ENCODE assay signal across 8 cellular contexts in the genomic region with DNA sequence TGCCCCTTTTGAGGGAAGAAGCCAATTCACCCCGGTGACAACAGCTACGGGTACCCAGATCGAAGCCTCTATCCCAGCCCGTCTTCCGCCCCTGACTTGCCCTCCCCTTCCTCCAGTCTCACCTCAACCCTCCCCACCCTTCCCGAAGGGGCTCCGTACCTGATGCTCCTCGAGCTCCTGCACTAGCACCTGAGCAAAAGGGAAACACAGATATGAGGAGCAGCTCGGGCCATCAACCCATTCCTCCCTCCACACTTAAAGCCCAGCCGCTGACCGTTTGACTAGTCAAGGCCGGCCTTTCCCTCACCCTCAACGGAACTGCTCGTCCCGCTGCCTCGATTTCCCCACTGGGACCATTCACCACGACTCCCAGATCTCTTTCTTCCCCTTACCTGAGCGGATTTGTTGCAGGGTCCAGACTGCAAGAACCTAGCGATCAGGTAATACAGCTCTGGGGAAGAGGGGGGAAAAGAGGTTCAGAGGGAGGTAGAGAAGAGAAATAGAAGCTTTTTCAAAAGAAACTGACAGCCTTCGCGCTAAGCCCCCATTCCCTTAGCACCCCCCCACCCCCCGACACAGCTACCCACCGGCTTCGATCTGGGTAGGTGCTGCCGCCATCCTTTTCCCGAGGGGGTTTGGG. TPM values are rescaled to one million over a fixed set of nuclear protein-coding genes. Genes with fewer than 3 reads are reported as not detected.
DNase-seq lines count a peak whose midpoint lies in the region; ATAC-seq, FAIRE-seq and TF ChIP-seq lines count a peak whose summit lies in the region.

No MANE protein-coding gene starts in this region.

- H2AK5ac ChIP-seq in H1 (ENCODE audit: low read depth, low read length): no peak overlapping the region

- ATAC-seq in HG02885 (IDR thresholded peaks at IDR 0.05; ENCODE audit: poor library complexity, unreplicated experiment): no peak

- no peak overlapping the region for H3K23ac ChIP-seq in H1 (ENCODE audit: insufficient read length)

- no peaks in the 10 kb centered on the region for H3K27me3 Mint-ChIP-seq in activated CD4-positive, alpha-beta T cell treated with anti-CD3 and anti-CD28 coated beads, Interleukin-2, amount 10 ng/mL, durations not matched to agents 7 days and 5 days

- no peak overlapping the region for H4K91ac ChIP-seq in H1 (replicated peaks; ENCODE audit: insufficient read length, low read length)

- no peak overlapping the region for H2AFZ ChIP-seq in H1 (ENCODE audit: low read length)

- H2BK120ac ChIP-seq in H1 (replicated peaks; ENCODE audit: low read depth, low read length): no peak overlapping the region

- no peak overlapping the region; the same call in 1 of the 2 replicates for H2BK5ac ChIP-seq in H1 (ENCODE audit: low read depth, low read length)

- peaks cover 0 to 3% (median 0%) of the 10 kb centered on the region in 4 experiments; a peak in 2 of 7 replicates for H3K4me1 ChIP-seq in H1 (replicated peaks in 1 of 4; ENCODE audit: control insufficient read depth in 3 of 4, insufficient read depth in 4 of 4, low read length in 3 of 4)
- H3K4me1 ChIP-seq in muscle layer of colon (ENCODE audit: insufficient read depth, low read length): no peaks in the 10 kb centered on the region
- H3K4me1 ChIP-seq in thymus (ENCODE audit: control insufficient read depth, insufficient read depth, low read length): no peaks in the 10 kb centered on the region

- peak overlapping the region; percentile 30 for H3K56ac ChIP-seq in H1 (replicated peaks; ENCODE audit: insufficient read length, low read depth, low read length)

- no peak for TF ChIP-seq RAD21 in H1 (IDR thresholded peaks at IDR 0.05 in 1 of 2, conservative IDR thresholded peaks at IDR 0.05 in 1 of 2; ENCODE audit: low read depth in 2 of 2, low read length in 2 of 2)

- no peaks in the 10 kb centered on the region for H4K20me1 ChIP-seq in H1 (replicated peaks in 1 of 2; ENCODE audit: control insufficient read depth in 1 of 2, insufficient read depth in 2 of 2, low read length in 2 of 2)

- H3K79me2 ChIP-seq in H1 (ENCODE audit: control insufficient read depth in 1 of 2, insufficient read depth in 2 of 2, low read length in 2 of 2): peaks cover 0 to 37% of the 10 kb centered on the region in 2 experiments; a peak in 2 of 4 replicates

- no peak overlapping the region for H3K18ac ChIP-seq in H1 (ENCODE audit: extremely low read depth, low read length)

- no peak for TF ChIP-seq EP300 in H1 (IDR thresholded peaks at IDR 0.05; ENCODE audit: borderline replicate concordance in 1 of 2, low read depth in 2 of 2, low read length in 2 of 2)

- no peak overlapping the region for H3K4ac ChIP-seq in H1 (replicated peaks; ENCODE audit: insufficient read length, low read depth, low read length)

- H3K4me2 ChIP-seq in H1 (ENCODE audit: insufficient read depth in 1 of 2, low read depth in 2 of 2, low read length in 2 of 2): peak overlapping the region; percentile 44 to 79

- H3K14ac ChIP-seq in H1 (ENCODE audit: insufficient read length): no peak overlapping the region

- peak overlapping the region; percentile 82 for H3K4me3 Mint-ChIP-seq in activated CD4-positive, alpha-beta T cell treated with anti-CD3 and anti-CD28 coated beads, Interleukin-2, amount 10 ng/mL, durations not matched to agents 7 days and 5 days

- H3K4me3 ChIP-seq in H1 (ENCODE audit: extremely low read depth in 1 of 4, insufficient read depth in 2 of 4, low read depth in 3 of 4, low read length in 4 of 4) (peak overlapping the region; percentile 66 to 91 (median 78)), muscle layer of colon (ENCODE audit: low read depth in 1 of 2, low read length in 2 of 2) (peak overlapping the region; percentile 47 to 74), thymus (ENCODE audit: low read length) (peak overlapping the region; percentile 58)

- TF ChIP-seq CTCF in H1 (IDR thresholded peaks at IDR 0.05; ENCODE audit: control extremely low read depth in 1 of 3, insufficient read depth in 1 of 3, low read depth in 1 of 3, low read length in 3 of 3): no peak

- H3K9me3 Mint-ChIP-seq in activated CD4-positive, alpha-beta T cell treated with anti-CD3 and anti-CD28 coated beads, Interleukin-2, amount 10 ng/mL, durations not matched to agents 7 days and 5 days: no peaks in the 10 kb centered on the region

- H3K4me1 Mint-ChIP-seq in activated CD4-positive, alpha-beta T cell treated with anti-CD3 and anti-CD28 coated beads, Interleukin-2, amount 10 ng/mL, durations not matched to agents 7 days and 5 days: peaks cover 28% of the 10 kb centered on the region

- H3K36me3 ChIP-seq in H1 (ENCODE audit: control insufficient read depth in 2 of 4, insufficient read depth in 4 of 4, low read length in 3 of 4) (no peaks in the 10 kb centered on the region), muscle layer of colon (ENCODE audit: insufficient read depth, low read length) (no peaks in the 10 kb centered on the region), thymus (ENCODE audit: control insufficient read depth, insufficient read depth) (no peaks in the 10 kb centered on the region)

- H2BK20ac ChIP-seq in H1 (ENCODE audit: low read length): no peak overlapping the region

- TF ChIP-seq POLR2A in H1 (IDR thresholded peaks at IDR 0.05; ENCODE audit: control extremely low read depth in 1 of 2, low read depth in 2 of 2, low read length in 2 of 2): no peak

- H3K23me2 ChIP-seq in H1 (ENCODE audit: low read depth, low read length): peaks cover 3% of the 10 kb centered on the region; the same call in 1 of the 2 replicates

- H3K27ac Mint-ChIP-seq in activated CD4-positive, alpha-beta T cell treated with anti-CD3 and anti-CD28 coated beads, Interleukin-2, amount 10 ng/mL, durations not matched to agents 7 days and 5 days: peak overlapping the region; percentile 93

- no peaks in the 10 kb centered on the region for H3K79me1 ChIP-seq in H1 (ENCODE audit: low read depth, low read length)

- DNase-seq in EH (ENCODE audit: low read depth) (peak; percentile 7), NCI-H2029 (lab: John Stamatoyannopoulos, UW) (peak; percentile 21), H1 (ENCODE audit: low read depth in 1 of 2, low spot score in 2 of 2) (peak in 1 of 2 experiments; percentile 46), NOMO-1 (lab: John Stamatoyannopoulos, UW; ENCODE audit: unreplicated experiment in 2 of 2) (no peak)
- DNase-seq in activated CD4-positive, alpha-beta T cell treated with anti-CD3 and anti-CD28 coated beads, Interleukin-2, amount 10 ng/mL, durations not matched to agents 7 days and 5 days: peak; percentile 27

- H3K27ac ChIP-seq in H1 (ENCODE audit: low read depth, low read length) (no peak overlapping the region), muscle layer of colon (ENCODE audit: low read depth, low read length) (peak overlapping the region; percentile 65), thymus (ENCODE audit: low read depth) (peak overlapping the region; percentile 86)

- H3K9me3 ChIP-seq in H1 (ENCODE audit: insufficient read depth in 2 of 2, low read depth in 1 of 2, low read length in 1 of 2) (no peaks in the 10 kb centered on the region), muscle layer of colon (ENCODE audit: low read length) (peaks cover 3% of the 10 kb centered on the region), thymus (ENCODE audit: control insufficient read depth) (no peaks in the 10 kb centered on the region)

- WGBS in H1 (ENCODE audit: extremely low coverage in 1 of 2, insufficient coverage in 1 of 2, insufficient read length in 1 of 2, insufficient replicate concordance in 2 of 2, low coverage in 1 of 2, low lambda C conversion rate in 2 of 2, missing lambda C conversion rate in 1 of 2), 2 experiments: 0% methylated on average over 5 of the region's 26 CpGs; no CpG with 5 or more reads in 1 of the 2 experiments
- under 1% methylated on average over 26 of the region's 26 CpGs for WGBS in thymus

- H3K9ac ChIP-seq in H1 (replicated peaks in 1 of 4; ENCODE audit: extremely low read depth in 1 of 4, low read depth in 3 of 4, low read length in 3 of 4) (peak overlapping the region in 3 of 4 experiments; percentile 38 to 71 (median 58); a peak in 5 of 7 replicates), muscle layer of colon (ENCODE audit: low read length) (no peak overlapping the region)

- H2BK12ac ChIP-seq in H1 (ENCODE audit: low read depth, low read length): no peak overlapping the region

- CTCF ChIA-PET in activated CD4-positive, alpha-beta T cell treated with anti-CD3 and anti-CD28 coated beads, Interleukin-2, amount 10 ng/mL, durations not matched to agents 7 days and 5 days (lab: Charles Lee): interaction anchor here (0.7 kb wide), 1 partner anchor 149 kb away, joined by 3 read pairs; no protein-coding TSS in a partner anchor
- CTCF ChIA-PET in H1 (lab: Charles Lee; ENCODE audit: partially characterized antibody): no interaction called here

- H3K36me3 Mint-ChIP-seq in activated CD4-positive, alpha-beta T cell treated with anti-CD3 and anti-CD28 coated beads, Interleukin-2, amount 10 ng/mL, durations not matched to agents 7 days and 5 days (ENCODE audit: low read depth): peaks cover 2% of the 10 kb centered on the region

- no peak overlapping the region for H4K5ac ChIP-seq in H1 (ENCODE audit: insufficient read length, low read depth, low read length)

- H3K27me3 ChIP-seq in H1 (replicated peaks in 1 of 4; ENCODE audit: control insufficient read depth in 3 of 4, extremely low read depth in 1 of 4, insufficient read depth in 3 of 4, low read length in 3 of 4) (no peaks in the 10 kb centered on the region), muscle layer of colon (ENCODE audit: control insufficient read depth in 1 of 2, insufficient read depth in 2 of 2, low read length in 2 of 2) (no peaks in the 10 kb centered on the region), thymus (ENCODE audit: control insufficient read depth, insufficient read depth) (no peaks in the 10 kb centered on the region)

- no peak for FAIRE-seq in H1 (lab: Jason Lieb, UNC)

- no peak overlapping the region for H4K8ac ChIP-seq in H1 (ENCODE audit: extremely low read depth, insufficient read depth, low read length)

- POLR2A ChIA-PET in activated CD4-positive, alpha-beta T cell treated with anti-CD3 and anti-CD28 coated beads, Interleukin-2, amount 10 ng/mL, durations not matched to agents 7 days and 5 days (lab: Charles Lee): no interaction called here
- POLR2A ChIA-PET in H1 (lab: Charles Lee; ENCODE audit: partially characterized antibody): interaction anchor here (1.2 kb wide), 1 partner anchor 10 kb away, joined by 5 read pairs; no protein-coding TSS in a partner anchor

- no peak overlapping the region for H2BK15ac ChIP-seq in H1 (ENCODE audit: low read length)

RNA-seq across cellular contexts. Expression of gene BRWD3, which starts 0.7 kb away (rescaled TPM):
- total RNA-seq in activated CD4-positive, alpha-beta T cell treated with anti-CD3 and anti-CD28 coated beads, Interleukin-2, amount 10 ng/mL, durations not matched to agents 7 days and 5 days: 10 to 100 TPM; 21.3 to 22.0 TPM
- 54.3 and 58.4 TPM in 2 replicates for total RNA-seq in H1 (2021; fragmentation: NEBNext Ultra II Directional; extraction: Animal tissue kit (Norgen Biotek cat#: 25700))
- polyA plus RNA-seq in H1 (2011; rRNA removed): 6.5 and 12.5 TPM in 2 replicates
- 14.5 TPM for polyA plus RNA-seq in H1 (2011; cell fraction: cytosol; rRNA removed)
- polyA plus RNA-seq in H1 (2011; cell fraction: nucleus; rRNA removed): 16.1 TPM
- polyA plus RNA-seq in H1 (2012, experiment 1 of 2): 12.2 to 20.8 TPM (median 17.6 TPM) in 4 replicates
- 0.54 TPM for polyA plus RNA-seq in H1 (2012, experiment 2 of 2)
- 19.4 TPM for polyA plus RNA-seq in H1 (2013, experiment 1 of 2)
- 15.5 TPM for polyA plus RNA-seq in H1 (2013, experiment 2 of 2)
- polyA minus RNA-seq in H1 (2011; rRNA and poly(A)+ RNA removed): 84.1 and 104 TPM in 2 replicates
- 30.5 TPM for polyA minus RNA-seq in H1 (2011; cell fraction: cytosol; rRNA and poly(A)+ RNA removed)
- polyA minus RNA-seq in H1 (2011; cell fraction: nucleus; rRNA and poly(A)+ RNA removed): 124 TPM
- polyA plus RNA-seq in thymus: 4.3 TPM

Comparison
In these comparisons a context has a peak if more than half of its experiments do, and no peak if none do; other contexts are left out.
1. DNase-seq: peak in EH (single experiment), NCI-H2029 (single experiment) and activated CD4-positive, alpha-beta T cell treated with anti-CD3 and anti-CD28 coated beads, Interleukin-2, amount 10 ng/mL, durations not matched to agents 7 days and 5 days (single experiment); none in NOMO-1 (0 of 2).
2. Peak in every context shown above with its lines, with median percentiles within 50 percentile points of each other: H3K4me3 ChIP-seq.